In the genomic region with DNA sequence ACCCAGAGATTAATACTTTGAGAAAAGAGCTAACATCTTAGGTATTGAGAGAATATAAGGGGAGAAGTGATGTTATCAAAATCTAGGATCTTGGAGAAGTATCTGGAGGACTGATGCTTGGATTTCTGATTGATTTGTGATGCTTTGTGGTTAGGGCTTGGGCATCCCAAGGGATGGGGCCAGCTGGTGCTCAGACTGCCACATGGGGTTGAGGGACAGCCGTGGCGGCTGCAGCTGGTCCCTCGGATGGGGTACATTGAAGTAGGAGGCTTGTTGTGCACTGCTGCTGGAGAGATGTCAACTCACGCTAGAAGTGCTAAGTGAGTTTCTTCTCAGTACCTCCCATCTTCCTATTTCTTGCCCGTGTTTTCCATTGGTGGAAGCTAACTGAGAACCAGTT, we compare ENCODE assay signal across 21 cellular contexts. TPM values are rescaled to one million over a fixed set of nuclear protein-coding genes. Genes with fewer than 3 reads are reported as not detected.
A peak's percentile ranks its signal among the peaks of the same experiment; 100 is the strongest.
DNase-seq lines count a peak whose midpoint lies in the region; TF ChIP-seq lines count a peak whose summit lies in the region.
"Had no signal": no experiment of that assay in that cellular context is flagged by ENCODE, and none has a peak within 500 bp of the region (broad histone marks: within the 10 kb centered on the region; RNA-seq: fewer than 3 reads in every experiment).

No MANE protein-coding gene starts in this region.

- H2BK120ac ChIP-seq in neuronal stem cell (ENCODE audit: low read depth, low read length): no peak overlapping the region

- H2BK12ac ChIP-seq in neuronal stem cell (ENCODE audit: low read length): no peak overlapping the region

- no peak overlapping the region for H2AK5ac ChIP-seq in neuronal stem cell (ENCODE audit: low read depth, low read length)

- no peak overlapping the region for H3K4ac ChIP-seq in neuronal stem cell (ENCODE audit: low read length)

- H2AFZ ChIP-seq in neuronal stem cell (ENCODE audit: low read length): no peak overlapping the region

- H3K36me3 ChIP-seq in SJCRH30 (no peaks in the 10 kb centered on the region), neuronal stem cell (replicated peaks in 1 of 2; ENCODE audit: control insufficient read depth in 2 of 2, insufficient read depth in 2 of 2, low read length in 2 of 2) (no peaks in the 10 kb centered on the region), MG63 (no peaks in the 10 kb centered on the region), Caco-2 (ENCODE audit: control insufficient read depth, insufficient read depth, low read length) (no peaks in the 10 kb centered on the region)

- H3K9ac ChIP-seq in neuronal stem cell (ENCODE audit: low read depth, low read length, poor library complexity): no peak overlapping the region

- H3K4me3 Mint-ChIP-seq in Caco-2 (ENCODE audit: unreplicated experiment): no peak overlapping the region
- H3K4me3 Mint-ChIP-seq: CD8-positive, alpha-beta T cell; H9 had no signal

- TF ChIP-seq CTCF in Caco-2 (IDR thresholded peaks at IDR 0.05; ENCODE audit: insufficient read depth in 1 of 2, low read depth in 1 of 2, low read length in 1 of 2, severe bottlenecking in 1 of 2, unreplicated experiment in 1 of 2): no peak

- H3K9me3 ChIP-seq in SJCRH30 (replicated peaks) (no peaks in the 10 kb centered on the region), neuronal stem cell (replicated peaks in 1 of 2; ENCODE audit: control insufficient read depth in 2 of 2, insufficient read depth in 1 of 2, low read depth in 1 of 2, low read length in 2 of 2) (no peaks in the 10 kb centered on the region), MG63 (no peaks in the 10 kb centered on the region), Caco-2 (no peaks in the 10 kb centered on the region)
- H3K9me3 ChIP-seq: A549 had no signal

- WGBS in neuronal stem cell (ENCODE audit: extremely low coverage in 2 of 2, insufficient read length in 2 of 2, insufficient replicate concordance in 1 of 2), 2 donors: no CpG with 5 or more reads among the region's 5 CpGs

- no peak overlapping the region for H2BK15ac ChIP-seq in neuronal stem cell (ENCODE audit: low read length)

- H3K4me1 ChIP-seq in SJCRH30: peaks cover 3% of the 10 kb centered on the region; the same call in 1 of the 2 replicates
- H3K4me1 ChIP-seq in neuronal stem cell (ENCODE audit: control insufficient read depth in 2 of 2, insufficient read depth in 1 of 2, low read depth in 1 of 2, low read length in 2 of 2): no peaks in the 10 kb centered on the region
- H3K4me1 ChIP-seq in Caco-2: no peaks in the 10 kb centered on the region
- H3K4me1 ChIP-seq: A549 had no signal

- H3K4me1 Mint-ChIP-seq in Caco-2 (ENCODE audit: low read depth, unreplicated experiment): no peaks in the 10 kb centered on the region
- H3K4me1 Mint-ChIP-seq: H9 had no signal

- H3K4me2 ChIP-seq in neuronal stem cell (ENCODE audit: insufficient read depth, low read length, poor library complexity, severe bottlenecking): no peak overlapping the region
- H3K4me2 ChIP-seq: A549 had no signal

- H3K18ac ChIP-seq in neuronal stem cell (ENCODE audit: low read length): no peak overlapping the region

- no peak overlapping the region for H3K23ac ChIP-seq in neuronal stem cell (ENCODE audit: low read depth, low read length, poor library complexity)

- DNase-seq in NCI-H82 (lab: John Stamatoyannopoulos, UW): peak; percentile 17
- DNase-seq in NCI-H82 treated with DMSO at 0.1 percent for 48 hours (lab: John Stamatoyannopoulos, UW; ENCODE audit: unreplicated experiment): no peak
- DNase-seq in SJCRH30: peak; percentile 39 to 54
- DNase-seq in neuronal stem cell (ENCODE audit: low spot score): no peak
- no peak for DNase-seq in MG63
- no peak for DNase-seq in stimulated activated CD4-positive, alpha-beta T cell treated with anti-CD3 and anti-CD28 coated beads, Interleukin-4, amount 100 ng/mL, for 4 hours
- DNase-seq in Caco-2: no peak
- DNase-seq: AML-193; CD8-positive, alpha-beta T cell; DMS 273 treated with DMSO at 0.1 percent for 48 hours; DMS53; DND-41; EL; H9 had no signal

- intact Hi-C loops in Caco-2 (cut with micrococcal nuclease; ENCODE audit: unreplicated experiment): no loop called here

- POLR2A ChIA-PET in Caco-2 (lab: Charles Lee): no interaction called here

- H3K27me3 Mint-ChIP-seq in Caco-2 (ENCODE audit: insufficient read depth, unreplicated experiment): no peaks in the 10 kb centered on the region

- H4K8ac ChIP-seq in neuronal stem cell (ENCODE audit: low read depth, low read length): peak overlapping the region; percentile 44

- H3K27ac Mint-ChIP-seq in Caco-2 (ENCODE audit: unreplicated experiment): no peak overlapping the region
- H3K27ac Mint-ChIP-seq: CD8-positive, alpha-beta T cell; H9 had no signal

- no peak overlapping the region for H4K91ac ChIP-seq in neuronal stem cell (ENCODE audit: low read depth, low read length, poor library complexity)

- H3K9me3 Mint-ChIP-seq in Caco-2 (ENCODE audit: unreplicated experiment): no peaks in the 10 kb centered on the region
- H3K9me3 Mint-ChIP-seq: CD8-positive, alpha-beta T cell had no signal

- no peak overlapping the region for H3K4me3 ChIP-seq in SJCRH30
- H3K4me3 ChIP-seq in neuronal stem cell (ENCODE audit: low read length in 2 of 2): no peak overlapping the region
- no peak overlapping the region for H3K4me3 ChIP-seq in MG63
- H3K4me3 ChIP-seq in Caco-2 (ENCODE audit: low read depth, low read length): no peak overlapping the region
- H3K4me3 ChIP-seq: A549, GM12878 had no signal

- H3K79me1 ChIP-seq in neuronal stem cell (ENCODE audit: low read depth, low read length): no peaks in the 10 kb centered on the region

- no peak overlapping the region for H3K27ac ChIP-seq in SJCRH30
- H3K27ac ChIP-seq in neuronal stem cell (replicated peaks; ENCODE audit: low read length): no peak overlapping the region
- H3K27ac ChIP-seq: 22Rv1, A549 had no signal

- H3K36me3 Mint-ChIP-seq in Caco-2 (ENCODE audit: insufficient read depth, unreplicated experiment): no peaks in the 10 kb centered on the region
- H3K36me3 Mint-ChIP-seq: CD8-positive, alpha-beta T cell had no signal

- CTCF ChIA-PET in Caco-2 (lab: Charles Lee): no interaction called here

- H3K14ac ChIP-seq in neuronal stem cell (ENCODE audit: low read length): no peak overlapping the region

- H3K27me3 ChIP-seq in SJCRH30: no peaks in the 10 kb centered on the region
- H3K27me3 ChIP-seq in neuronal stem cell (ENCODE audit: control insufficient read depth in 3 of 3, insufficient read depth in 3 of 3, low read depth in 1 of 3, low read length in 3 of 3): peaks cover 0 to 12% (median 0%) of the 10 kb centered on the region in 3 experiments
- no peaks in the 10 kb centered on the region for H3K27me3 ChIP-seq in MG63
- H3K27me3 ChIP-seq in Caco-2 (replicated peaks; ENCODE audit: control insufficient read depth, insufficient read depth, low read length): no peaks in the 10 kb centered on the region

- H2BK5ac ChIP-seq in neuronal stem cell (ENCODE audit: low read length): no peak overlapping the region

- BruUV-seq in Caco-2 (replicated peaks; lab: Mats Ljungman, UMichigan): no TSS peak

RNA-seq across cellular contexts. Expression of a gene that starts 22.4 kb away (rescaled TPM):
- not detected in 2 replicates for total RNA-seq in SJCRH30 (2014; rRNA removed; shearing (Covaris generic))
- 0.03 TPM for polyA plus RNA-seq in neuronal stem cell (2013, experiment 1 of 2)
- polyA plus RNA-seq in neuronal stem cell (2013, experiment 2 of 2): 0.04 TPM
- total RNA-seq in MG63 (2014; rRNA removed; shearing (Covaris generic); ENCODE audit: low replicate concordance): 0.16 TPM in 1 of 2 replicates, not detected in the other
- not detected in 2 replicates for total RNA-seq in Caco-2 (2022)
- total RNA-seq: CD8-positive, alpha-beta T cell; G401; GM12878; H1; H9; HT-29 had no signal
- polyA plus RNA-seq: BJ, GM12878 had no signal

RNA-seq across cellular contexts. Expression of a gene that starts 56.4 kb away (rescaled TPM):
- total RNA-seq in SJCRH30 (2014; rRNA removed; shearing (Covaris generic)): 15.1 and 17.2 TPM in 2 replicates
- polyA plus RNA-seq in neuronal stem cell (2013, experiment 1 of 2): 36.7 TPM
- polyA plus RNA-seq in neuronal stem cell (2013, experiment 2 of 2): 38.9 TPM
- 21.8 and 26.1 TPM in 2 replicates for total RNA-seq in MG63 (2014; rRNA removed; shearing (Covaris generic); ENCODE audit: low replicate concordance)
- total RNA-seq in Caco-2 (2022): 20.3 and 20.6 TPM in 2 replicates

Comparison
In these comparisons a context has a peak if more than half of its experiments do, and no peak if none do; other contexts are left out.
1. DNase-seq: peak in NCI-H82 (single experiment) and SJCRH30 (2 of 2); none in NCI-H82 treated with DMSO at 0.1 percent for 48 hours (single experiment), neuronal stem cell (single experiment), MG63 (single experiment), stimulated activated CD4-positive, alpha-beta T cell treated with anti-CD3 and anti-CD28 coated beads, Interleukin-4, amount 100 ng/mL, for 4 hours (0 of 2) and Caco-2 (0 of 2).